ENCODE assay signal across 10 cellular contexts in genomic region chr6:42047220-42047590, GRCh38. TPM values are rescaled to one million over a fixed set of nuclear protein-coding genes. Genes with fewer than 3 reads are reported as not detected.
DNase-seq lines count a peak whose midpoint lies in the region; ATAC-seq, FAIRE-seq and TF ChIP-seq lines count a peak whose summit lies in the region.
"Had no signal": no experiment of that assay in that cellular context is flagged by ENCODE, and none has a peak within 500 bp of the region (broad histone marks: within the 10 kb centered on the region; RNA-seq: fewer than 3 reads in every experiment).

No MANE protein-coding gene starts in this region.

- intact Hi-C loops in testis (cut with DNase I; ENCODE audit: low total_unique reads) (loop anchor here (5.0 kb wide), 1 partner anchor 260 kb away; the partner anchor contains the start of gene TOMM6), lower leg skin (cut with DNase I; ENCODE audit: low total_unique reads) (no loop called here)

- H3K4me1 ChIP-seq in astrocyte (ENCODE audit: insufficient read depth, low read length) (peaks cover 21% of the 10 kb centered on the region), testis (peaks cover 50% of the 10 kb centered on the region)

- no peaks in the 10 kb centered on the region for H3K36me3 ChIP-seq in astrocyte (ENCODE audit: insufficient read depth, low read length)
- H3K36me3 ChIP-seq in testis (ENCODE audit: low read depth, missing control alignments): no peaks in the 10 kb centered on the region

- H2AFZ ChIP-seq in astrocyte (ENCODE audit: low read depth, low read length): no peak overlapping the region

- no peak for TF ChIP-seq CTCF in astrocyte (IDR thresholded peaks at IDR 0.05; ENCODE audit: insufficient read depth, low read depth, low read length)
- no peak for TF ChIP-seq CTCF in testis (IDR thresholded peaks at IDR 0.05)
- no peak for TF ChIP-seq CTCF in lower leg skin (IDR thresholded peaks at IDR 0.05)

- DNase-seq in T-helper 2 cell treated with Interferon-gamma antibody and Interleukin-4, amounts not matched to agents 5 μg/mL and 100 μg/mL, for 36 hours (ENCODE audit: low spot score): no peak
- DNase-seq in T-helper 2 cell (no peak), astrocyte (ENCODE audit: low read depth) (no peak), memory B cell (ENCODE audit: low spot score in 2 of 2) (no peak), testis (no peak), COR-L47 (lab: John Stamatoyannopoulos, UW) (no peak), iPS-NIHi7 (ENCODE audit: extremely low spot score) (no peak), lower leg skin (ENCODE audit: low spot score in 2 of 2) (no peak)
- DNase-seq: amniotic stem cell had no signal

- TF ChIP-seq POLR2A in testis (IDR thresholded peaks at IDR 0.05) (no peak), lower leg skin (IDR thresholded peaks at IDR 0.05) (no peak)

- ATAC-seq in memory B cell (ENCODE audit: low read depth): no peak
- ATAC-seq: GM12878 had no signal

- H3K27me3 ChIP-seq in astrocyte (ENCODE audit: insufficient read depth, low read length) (peaks cover 17% of the 10 kb centered on the region), testis (no peaks in the 10 kb centered on the region)

- H3K27ac Mint-ChIP-seq in T-helper 2 cell treated with Interferon-gamma antibody and Interleukin-4, amounts not matched to agents 5 μg/mL and 100 μg/mL, for 36 hours: no peak overlapping the region
- H3K27ac Mint-ChIP-seq in astrocyte (ENCODE audit: unreplicated experiment) (peak overlapping the region; percentile 38), memory B cell (peak overlapping the region; percentile 54)

- H3K4me2 ChIP-seq in astrocyte (ENCODE audit: low read length): no peak overlapping the region

- H3K36me3 Mint-ChIP-seq in T-helper 2 cell treated with Interferon-gamma antibody and Interleukin-4, amounts not matched to agents 5 μg/mL and 100 μg/mL, for 36 hours (ENCODE audit: low read depth): peaks cover 10% of the 10 kb centered on the region
- H3K36me3 Mint-ChIP-seq in astrocyte (ENCODE audit: low read depth, unreplicated experiment): no peaks in the 10 kb centered on the region
- peaks cover 1% of the 10 kb centered on the region for H3K36me3 Mint-ChIP-seq in memory B cell

- peak overlapping the region; percentile 90 for H3K4me3 Mint-ChIP-seq in T-helper 2 cell treated with Interferon-gamma antibody and Interleukin-4, amounts not matched to agents 5 μg/mL and 100 μg/mL, for 36 hours
- H3K4me3 Mint-ChIP-seq in astrocyte (ENCODE audit: unreplicated experiment): peak overlapping the region; percentile 70
- peak overlapping the region; percentile 97 for H3K4me3 Mint-ChIP-seq in memory B cell

- peaks cover 76% of the 10 kb centered on the region for H3K4me1 Mint-ChIP-seq in T-helper 2 cell treated with Interferon-gamma antibody and Interleukin-4, amounts not matched to agents 5 μg/mL and 100 μg/mL, for 36 hours (ENCODE audit: low read depth)
- H3K4me1 Mint-ChIP-seq in astrocyte (ENCODE audit: low read depth, unreplicated experiment): peaks cover 35% of the 10 kb centered on the region
- H3K4me1 Mint-ChIP-seq in memory B cell: peaks cover 46% of the 10 kb centered on the region

- H3K79me2 ChIP-seq in astrocyte (ENCODE audit: insufficient read depth, low read length): peaks cover 9% of the 10 kb centered on the region

- no peak for FAIRE-seq in astrocyte (lab: Jason Lieb, UNC)
- FAIRE-seq: GM12878 had no signal

- 40 to 47% methylated on average over 4 of the region's 4 CpGs for WGBS in testis, 2 donors
- 46 to 49% methylated on average over 4 of the region's 4 CpGs for WGBS in lower leg skin, 2 donors

- H3K9me3 Mint-ChIP-seq in T-helper 2 cell treated with Interferon-gamma antibody and Interleukin-4, amounts not matched to agents 5 μg/mL and 100 μg/mL, for 36 hours: no peaks in the 10 kb centered on the region
- H3K9me3 Mint-ChIP-seq in astrocyte (ENCODE audit: unreplicated experiment): no peaks in the 10 kb centered on the region
- no peaks in the 10 kb centered on the region for H3K9me3 Mint-ChIP-seq in memory B cell

- H3K9me3 ChIP-seq in astrocyte (ENCODE audit: insufficient read depth, low read depth, low read length): no peaks in the 10 kb centered on the region
- H3K9me3 ChIP-seq in testis: no peaks in the 10 kb centered on the region

- no peaks in the 10 kb centered on the region for H3K27me3 Mint-ChIP-seq in T-helper 2 cell treated with Interferon-gamma antibody and Interleukin-4, amounts not matched to agents 5 μg/mL and 100 μg/mL, for 36 hours (ENCODE audit: low read depth)
- no peaks in the 10 kb centered on the region for H3K27me3 Mint-ChIP-seq in astrocyte (ENCODE audit: low read depth, unreplicated experiment)
- no peaks in the 10 kb centered on the region for H3K27me3 Mint-ChIP-seq in memory B cell

- H3K27ac ChIP-seq in astrocyte (ENCODE audit: low read depth, low read length): no peak overlapping the region
- peak overlapping the region; percentile 68 to 95 for H3K27ac ChIP-seq in testis

- H3K4me3 ChIP-seq in astrocyte (ENCODE audit: insufficient read depth, low read depth, low read length): no peak overlapping the region
- peak overlapping the region in 1 of 2 donors; percentile 62 for H3K4me3 ChIP-seq in testis
- H3K4me3 ChIP-seq in lower leg skin (ENCODE audit: low read depth, poor library complexity, severe bottlenecking): no peak overlapping the region

- H3K9ac ChIP-seq in astrocyte (ENCODE audit: low read length): no peak overlapping the region

- H4K20me1 ChIP-seq in astrocyte (ENCODE audit: insufficient read depth, low read length): peaks cover 7% of the 10 kb centered on the region

RNA-seq across cellular contexts. Expression of gene TAF8, which starts 3.1 kb away (rescaled TPM):
- 13.6 and 14.8 TPM in 2 replicates for total RNA-seq in astrocyte
- total RNA-seq in testis: 10 to 100 TPM; 29.7 to 51.3 TPM
- 20.8 TPM for polyA plus RNA-seq in testis (ENCODE audit: insufficient read depth, low read depth, low replicate concordance)
- total RNA-seq in lower leg skin: 10 to 100 TPM; 15.8 to 24.0 (median 18.9) TPM
